19 cellular contexts compared by ENCODE assay signal in the genomic region with DNA sequence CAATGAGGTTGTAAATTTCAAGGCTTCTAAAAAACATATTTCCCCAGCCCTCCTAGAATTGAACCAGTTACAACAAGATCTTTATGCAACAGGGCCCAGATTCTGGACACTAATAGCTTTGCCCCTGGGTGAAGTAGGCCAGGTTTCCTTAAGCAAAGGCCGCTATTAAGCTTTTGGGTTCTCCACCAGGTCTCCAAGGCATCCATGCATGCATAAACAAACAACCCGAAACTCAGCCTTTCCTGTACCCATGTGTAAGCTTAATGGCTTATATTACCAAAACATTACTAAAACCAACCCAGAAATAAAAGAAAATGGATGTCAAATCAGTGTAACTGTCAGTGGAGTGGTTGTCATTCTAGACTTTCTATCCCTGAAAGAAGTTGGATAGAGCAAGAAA.
DNase-seq lines count a peak whose midpoint lies in the region; ATAC-seq and FAIRE-seq lines count a peak whose summit lies in the region.
"Had no signal": no experiment of that assay in that cellular context is flagged by ENCODE, and none has a peak within 500 bp of the region (broad histone marks: within the 10 kb centered on the region; RNA-seq: fewer than 3 reads in every experiment).

No MANE protein-coding gene starts in this region.

- ATAC-seq in GM19438 (IDR thresholded peaks at IDR 0.05; ENCODE audit: low read depth, unreplicated experiment), result peak; percentile 62
- peak; percentile 41 for ATAC-seq in HG03432 (IDR thresholded peaks at IDR 0.05; ENCODE audit: unreplicated experiment)
- ATAC-seq: T-helper 17 cell had no signal

- peak; percentile 80 for FAIRE-seq in GM18507 (lab: Jason Lieb, UNC)

- DNase-seq in GM18507 (ENCODE audit: extremely low spot score, insufficient read length, low read depth), result no peak
- peak; percentile 29 for DNase-seq in renal cortical epithelial cell (ENCODE audit: low read depth)
- DNase-seq in MV-4-11 (lab: John Stamatoyannopoulos, UW), result no peak
- DNase-seq in epidermal melanocyte (ENCODE audit: insufficient read length, low spot score), result no peak
- DNase-seq in NCI-H2171 (lab: John Stamatoyannopoulos, UW), result no peak
- DNase-seq: Caco-2; CD4-positive, CD25-positive, alpha-beta regulatory T cell; DMS153; GOT3; KBM-7; NCI-H1417 treated with DMSO at 0.1 percent for 48 hours; NCI-H2029; NCI-H510A treated with DMSO at 0.1 percent for 48 hours; NCI-H82; PC-9; SJCRH30; T-helper 17 cell had no signal
